ENCODE assay signal across 8 cellular contexts in genomic region chr3:149936812-149937230, GRCh38. TPM values are rescaled to one million over a fixed set of nuclear protein-coding genes. Genes with fewer than 3 reads are reported as not detected.
A peak's percentile ranks its signal among the peaks of the same experiment; 100 is the strongest.
DNase-seq lines count a peak whose midpoint lies in the region; ATAC-seq and TF ChIP-seq lines count a peak whose summit lies in the region.

No MANE protein-coding gene starts in this region.

- H3K4me3 ChIP-seq in GM23338 (no peak overlapping the region), left lung (no peak overlapping the region), lower leg skin (ENCODE audit: low read depth, poor library complexity, severe bottlenecking) (no peak overlapping the region)

- no peaks in the 10 kb centered on the region for H3K9me2 ChIP-seq in GM23338 (ENCODE audit: insufficient read depth)

- no peaks in the 10 kb centered on the region for H4K20me1 ChIP-seq in GM23338 (replicated peaks; ENCODE audit: insufficient read depth)

- H2AFZ ChIP-seq in GM23338: no peak overlapping the region

- DNase-seq in EL (peak; percentile 70), GM23338 (ENCODE audit: low spot score) (peak; percentile 94), NCI-H1694 (lab: John Stamatoyannopoulos, UW) (peak; percentile 11), T1000 (lab: John Stamatoyannopoulos, UW) (peak; percentile 72), cerebellar cortex (ENCODE audit: low spot score) (peak; percentile 66), left lung (no peak), lower leg skin (ENCODE audit: low spot score in 2 of 2) (no peak)

- H3K27ac ChIP-seq in GM23338 (ENCODE audit: low read depth) (no peak overlapping the region), left lung (no peak overlapping the region)

- H3K4me1 ChIP-seq in GM23338 (ENCODE audit: insufficient read depth) (no peaks in the 10 kb centered on the region), left lung (peaks cover 4 to 12% of the 10 kb centered on the region in 2 donors)

- H3F3A ChIP-seq in GM23338 (replicated peaks; ENCODE audit: low read depth): no peaks in the 10 kb centered on the region

- H3K36me3 Mint-ChIP-seq in GM23338 (ENCODE audit: low read depth): peaks cover 26% of the 10 kb centered on the region
- peaks cover 73% of the 10 kb centered on the region for H3K36me3 Mint-ChIP-seq in stimulated activated memory B cell treated with anti-CD40 and anti-IgM and Interleukin-4, amounts not matched to agents 10 μg/mL and 1 μg/mL and 100 μg/mL, for 72 hours

- WGBS in lower leg skin, 2 donors: 52 to 74% methylated on average over 7 of the region's 7 CpGs

- TF ChIP-seq POLR2A in lower leg skin (IDR thresholded peaks at IDR 0.05): no peak

- H3K27ac Mint-ChIP-seq in GM23338: no peak overlapping the region
- no peak overlapping the region for H3K27ac Mint-ChIP-seq in stimulated activated memory B cell treated with anti-CD40 and anti-IgM and Interleukin-4, amounts not matched to agents 10 μg/mL and 1 μg/mL and 100 μg/mL, for 72 hours

- H3K9me3 Mint-ChIP-seq in GM23338: peaks cover 18% of the 10 kb centered on the region
- H3K9me3 Mint-ChIP-seq in stimulated activated memory B cell treated with anti-CD40 and anti-IgM and Interleukin-4, amounts not matched to agents 10 μg/mL and 1 μg/mL and 100 μg/mL, for 72 hours: peaks cover under 1% of the 10 kb centered on the region

- 0 out of 2 replicates have a peak, but pooled peaks cover 5% of the 10 kb centered on the region for H3K79me2 ChIP-seq in GM23338 (replicated peaks; ENCODE audit: insufficient read depth)

- intact Hi-C loops in left lung (cut with DNase I) (no loop called here), lower leg skin (cut with DNase I; ENCODE audit: low total_unique reads) (no loop called here)

- TF ChIP-seq CTCF in GM23338 (conservative IDR thresholded peaks at IDR 0.05; ENCODE audit: low read depth in 2 of 2) (peak; percentile 90 to 96), left lung (IDR thresholded peaks at IDR 0.05) (peak; percentile 51 to 55), lower leg skin (IDR thresholded peaks at IDR 0.05) (no peak)

- no peaks in the 10 kb centered on the region for H3K4me1 Mint-ChIP-seq in GM23338
- peaks cover 29% of the 10 kb centered on the region for H3K4me1 Mint-ChIP-seq in stimulated activated memory B cell treated with anti-CD40 and anti-IgM and Interleukin-4, amounts not matched to agents 10 μg/mL and 1 μg/mL and 100 μg/mL, for 72 hours

- H3K27me3 ChIP-seq in GM23338 (ENCODE audit: insufficient read depth) (no peaks in the 10 kb centered on the region), left lung (no peaks in the 10 kb centered on the region)

- no peaks in the 10 kb centered on the region for H3K9me3 ChIP-seq in left lung

- H3K4me3 Mint-ChIP-seq in GM23338: no peak overlapping the region
- no peak overlapping the region for H3K4me3 Mint-ChIP-seq in stimulated activated memory B cell treated with anti-CD40 and anti-IgM and Interleukin-4, amounts not matched to agents 10 μg/mL and 1 μg/mL and 100 μg/mL, for 72 hours

- H3K4me2 ChIP-seq in GM23338: no peak overlapping the region

- H3K27me3 Mint-ChIP-seq in GM23338 (ENCODE audit: insufficient read depth, low read depth, poor library complexity): peaks cover 3% of the 10 kb centered on the region
- no peaks in the 10 kb centered on the region for H3K27me3 Mint-ChIP-seq in stimulated activated memory B cell treated with anti-CD40 and anti-IgM and Interleukin-4, amounts not matched to agents 10 μg/mL and 1 μg/mL and 100 μg/mL, for 72 hours

- no peaks in the 10 kb centered on the region for H3K36me3 ChIP-seq in GM23338 (ENCODE audit: insufficient read depth)
- H3K36me3 ChIP-seq in left lung: peaks cover 0 to 8% of the 10 kb centered on the region in 2 donors

- peak; percentile 96 for ATAC-seq in GM23338
- ATAC-seq in left lung: peak; percentile 83
- ATAC-seq in stimulated activated memory B cell treated with anti-CD40 and anti-IgM and Interleukin-4, amounts not matched to agents 10 μg/mL and 1 μg/mL and 100 μg/mL, for 72 hours: peak; percentile 62

TF ChIP-seq in GM23338, 12 proteins besides CTCF, POLR2A, EP300 and RAD21:
- TF ChIP-seq NANOG (IDR thresholded peaks at IDR 0.05; ENCODE audit: borderline replicate concordance) (0 out of 2 replicates have a peak, but pooled peaks have one; percentile 6), STAT1 (IDR thresholded peaks at IDR 0.05; ENCODE audit: unreplicated experiment) (no peak), EZH2 (IDR thresholded peaks at IDR 0.05; ENCODE audit: low read depth, unreplicated experiment) (no peak)
TF ChIP-seq in GM23338: peak in this region for 1.

RNA-seq across cellular contexts. Expression of gene PFN2, which starts 33.9 kb away (rescaled TPM):
- total RNA-seq in GM23338 (2014; rRNA removed; shearing (Covaris generic)): 200 and 212 TPM in 2 replicates
- 173 and 183 TPM in 2 replicates for polyA plus RNA-seq in GM23338 (2016; fragmentation: Nextera tagmentation; extraction: Ambion mirVana)
- total RNA-seq in left lung (10 to 100 TPM; 47.5 to 57.0 TPM), lower leg skin (10 to 100 TPM in 2 of 4 donors, 1 to 10 TPM in 2; 7.1 to 15.9 (median 12.6) TPM)

Comparison
In these comparisons a context has a peak if more than half of its experiments do, and no peak if none do; other contexts are left out.
1. DNase-seq: peak in EL (single experiment), GM23338 (single experiment), NCI-H1694 (single experiment), T1000 (single experiment) and cerebellar cortex (single experiment); none in left lung (0 of 2) and lower leg skin (0 of 2).
2. CTCF ChIP-seq: peak in GM23338 (2 of 2) and left lung (2 of 2); none in lower leg skin (0 of 3).
3. Peak in every context shown above with its lines, with median percentiles within 50 percentile points of each other: ATAC-seq.